ENCODE assay signal across 27 cellular contexts in genomic region chr1:206133751-206134371, GRCh38. TPM values are rescaled to one million over a fixed set of nuclear protein-coding genes. Genes with fewer than 3 reads are reported as not detected.
"Had no signal": no experiment of that assay in that cellular context is flagged by ENCODE, and none has a peak within 500 bp of the region (broad histone marks: within the 10 kb centered on the region; RNA-seq: fewer than 3 reads in every experiment).

No MANE protein-coding gene starts in this region.

- H3K4me1 ChIP-seq: left lung, lower lobe of right lung, psoas muscle, right lobe of liver, testis, transverse colon had no signal

- H3K36me3 ChIP-seq: heart right ventricle, left lung, lower lobe of right lung, neutrophil, right lobe of liver, transverse colon had no signal

- H3K4me1 Mint-ChIP-seq: endodermal cell; stimulated activated naive CD8-positive, alpha-beta T cell treated with anti-CD3 and anti-CD28 coated beads, Interleukin-15, amount 100 ng/mL, for 72 hours had no signal

- H3K27me3 ChIP-seq: right lobe of liver, testis, transverse colon had no signal

- ATAC-seq: heart right ventricle; left lung; lower lobe of right lung; psoas muscle; right lobe of liver; stimulated activated naive B cell treated with anti-CD40 and anti-IgM and Interleukin-4, amounts not matched to agents 10 μg/mL and 1 μg/mL and 100 μg/mL, for 72 hours; stimulated activated naive CD8-positive, alpha-beta T cell treated with anti-CD3 and anti-CD28 coated beads, Interleukin-15, amount 100 ng/mL, for 72 hours had no signal

- FAIRE-seq: frontal cortex had no signal

- H3K9me3 ChIP-seq: left lung, lower lobe of right lung, neutrophil, psoas muscle, right lobe of liver, testis, transverse colon had no signal

- H3K27ac Mint-ChIP-seq: endodermal cell; memory B cell; naive B cell; stimulated activated naive B cell treated with anti-CD40 and anti-IgM and Interleukin-4, amounts not matched to agents 10 μg/mL and 1 μg/mL and 100 μg/mL, for 72 hours; stimulated activated naive CD8-positive, alpha-beta T cell treated with anti-CD3 and anti-CD28 coated beads, Interleukin-15, amount 100 ng/mL, for 72 hours had no signal

- H3K4me3 ChIP-seq: heart right ventricle, left lung, lower lobe of right lung, psoas muscle, right lobe of liver, testis, transverse colon had no signal

- H3K9me3 Mint-ChIP-seq: endodermal cell; memory B cell; nephron; stimulated activated naive B cell treated with anti-CD40 and anti-IgM and Interleukin-4, amounts not matched to agents 10 μg/mL and 1 μg/mL and 100 μg/mL, for 72 hours; stimulated activated naive CD8-positive, alpha-beta T cell treated with anti-CD3 and anti-CD28 coated beads, Interleukin-15, amount 100 ng/mL, for 72 hours had no signal

- H3K4me3 Mint-ChIP-seq: endodermal cell; memory B cell; naive B cell; nephron; stimulated activated naive B cell treated with anti-CD40 and anti-IgM and Interleukin-4, amounts not matched to agents 10 μg/mL and 1 μg/mL and 100 μg/mL, for 72 hours; stimulated activated naive CD8-positive, alpha-beta T cell treated with anti-CD3 and anti-CD28 coated beads, Interleukin-15, amount 100 ng/mL, for 72 hours had no signal

- H3K36me3 Mint-ChIP-seq: memory B cell; naive B cell; stimulated activated naive B cell treated with anti-CD40 and anti-IgM and Interleukin-4, amounts not matched to agents 10 μg/mL and 1 μg/mL and 100 μg/mL, for 72 hours had no signal

- DNase-seq: dermis blood vessel endothelial cell; effector CD4-positive, alpha-beta T cell; endodermal cell; heart right ventricle; islet precursor cell; left lung; lower lobe of right lung; midbrain; naive B cell; psoas muscle; retina; right lobe of liver; stimulated activated CD4-positive, alpha-beta T cell treated with anti-CD3 and anti-CD28 coated beads, Interleukin-2, amount 100 ng/mL, for 24 hours; stimulated activated CD4-positive, alpha-beta T cell treated with anti-CD3 and anti-CD28 coated beads, Interleukin-4, amount 100 ng/mL, for 4 hours; stimulated activated naive B cell treated with anti-CD40 and anti-IgM and Interleukin-4, amounts not matched to agents 10 μg/mL and 1 μg/mL and 100 μg/mL, for 72 hours; stimulated activated naive CD8-positive, alpha-beta T cell treated with anti-CD3 and anti-CD28 coated beads, Interleukin-15, amount 100 ng/mL, for 72 hours; testis; transverse colon had no signal

- H3K27ac ChIP-seq: heart right ventricle, left lung, lower lobe of right lung, neutrophil, psoas muscle, right lobe of liver, testis, transverse colon had no signal

RNA-seq across cellular contexts. Expression of gene AVPR1B, which starts 16.7 kb away (rescaled TPM):
- total RNA-seq: dermis blood vessel endothelial cell, frontal cortex, glomerular endothelial cell, heart right ventricle, left lung, lower lobe of right lung, osteoblast, psoas muscle, right lobe of liver, subcutaneous adipose tissue, testis, ureter had no signal
- polyA plus RNA-seq: esophagus, heart right ventricle, psoas muscle had no signal
